In genomic region chr4:176575141-176575731, GRCh38 we compare ENCODE assay signal across 3 cellular contexts.
TF ChIP-seq lines count a peak whose summit lies in the region.

No MANE protein-coding gene starts in this region.

TF ChIP-seq in liver, 16 proteins besides CTCF, POLR2A, EP300 and RAD21 (continued from another document):
- TF ChIP-seq SP1 (IDR thresholded peaks at IDR 0.05), result no peak
- peak; percentile 29 for TF ChIP-seq NR2F2 (IDR thresholded peaks at IDR 0.05)
- no peak for TF ChIP-seq ZBTB33 (IDR thresholded peaks at IDR 0.05)
- TF ChIP-seq, protein P1, sequence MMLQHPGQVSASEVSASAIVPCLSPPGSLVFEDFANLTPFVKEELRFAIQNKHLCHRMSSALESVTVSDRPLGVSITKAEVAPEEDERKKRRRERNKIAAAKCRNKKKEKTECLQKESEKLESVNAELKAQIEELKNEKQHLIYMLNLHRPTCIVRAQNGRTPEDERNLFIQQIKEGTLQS (IDR thresholded peaks at IDR 0.05), result no peak
- TF ChIP-seq, protein P2, sequence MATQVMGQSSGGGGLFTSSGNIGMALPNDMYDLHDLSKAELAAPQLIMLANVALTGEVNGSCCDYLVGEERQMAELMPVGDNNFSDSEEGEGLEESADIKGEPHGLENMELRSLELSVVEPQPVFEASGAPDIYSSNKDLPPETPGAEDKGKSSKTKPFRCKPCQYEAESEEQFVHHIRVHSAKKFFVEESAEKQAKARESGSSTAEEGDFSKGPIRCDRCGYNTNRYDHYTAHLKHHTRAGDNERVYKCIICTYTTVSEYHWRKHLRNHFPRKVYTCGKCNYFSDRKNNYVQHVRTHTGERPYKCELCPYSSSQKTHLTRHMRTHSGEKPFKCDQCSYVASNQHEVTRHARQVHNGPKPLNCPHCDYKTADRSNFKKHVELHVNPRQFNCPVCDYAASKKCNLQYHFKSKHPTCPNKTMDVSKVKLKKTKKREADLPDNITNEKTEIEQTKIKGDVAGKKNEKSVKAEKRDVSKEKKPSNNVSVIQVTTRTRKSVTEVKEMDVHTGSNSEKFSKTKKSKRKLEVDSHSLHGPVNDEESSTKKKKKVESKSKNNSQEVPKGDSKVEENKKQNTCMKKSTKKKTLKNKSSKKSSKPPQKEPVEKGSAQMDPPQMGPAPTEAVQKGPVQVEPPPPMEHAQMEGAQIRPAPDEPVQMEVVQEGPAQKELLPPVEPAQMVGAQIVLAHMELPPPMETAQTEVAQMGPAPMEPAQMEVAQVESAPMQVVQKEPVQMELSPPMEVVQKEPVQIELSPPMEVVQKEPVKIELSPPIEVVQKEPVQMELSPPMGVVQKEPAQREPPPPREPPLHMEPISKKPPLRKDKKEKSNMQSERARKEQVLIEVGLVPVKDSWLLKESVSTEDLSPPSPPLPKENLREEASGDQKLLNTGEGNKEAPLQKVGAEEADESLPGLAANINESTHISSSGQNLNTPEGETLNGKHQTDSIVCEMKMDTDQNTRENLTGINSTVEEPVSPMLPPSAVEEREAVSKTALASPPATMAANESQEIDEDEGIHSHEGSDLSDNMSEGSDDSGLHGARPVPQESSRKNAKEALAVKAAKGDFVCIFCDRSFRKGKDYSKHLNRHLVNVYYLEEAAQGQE (IDR thresholded peaks at IDR 0.05), result no peak

TF ChIP-seq in HepG2, 621 proteins besides CTCF, POLR2A, EP300 and RAD21 (continued from another document):
- no peak for TF ChIP-seq FIP1L1 (IDR thresholded peaks at IDR 0.05; ENCODE audit: borderline replicate concordance, insufficient read depth, low read depth, low read length)
- TF ChIP-seq MIXL1 (CRISPR knock-in tag; IDR thresholded peaks at IDR 0.05), result no peak
- no peak for TF ChIP-seq ARNT (IDR thresholded peaks at IDR 0.05)
- no peak for TF ChIP-seq ZMAT5 (CRISPR knock-in tag; IDR thresholded peaks at IDR 0.05; ENCODE audit: borderline replicate concordance, low read depth)
- TF ChIP-seq SRSF1 (optimal IDR thresholded peaks at IDR 0.05; ENCODE audit: low read depth, low read length), result no peak
TF ChIP-seq in HepG2: peak in this region for 0.

TF ChIP-seq in neural cell, 6 proteins besides CTCF, POLR2A, EP300 and RAD21 (continued from another document):
- TF ChIP-seq, protein P2 (IDR thresholded peaks at IDR 0.05; ENCODE audit: borderline replicate concordance), result no peak
- TF ChIP-seq EZH2 (IDR thresholded peaks at IDR 0.05; ENCODE audit: borderline replicate concordance, insufficient read depth, low read length, poor library complexity, severe bottlenecking) (no peak), MXI1 (conservative IDR thresholded peaks at IDR 0.05; ENCODE audit: poor library complexity, severe bottlenecking) (peak; percentile 15), SMC3 (conservative IDR thresholded peaks at IDR 0.05; ENCODE audit: poor library complexity) (no peak)
